Comparison of ENCODE assay signal across 9 cellular contexts in genomic region chr6:118968416-118968815, GRCh38. TPM values are rescaled to one million over a fixed set of nuclear protein-coding genes. Genes with fewer than 3 reads are reported as not detected.
DNase-seq lines count a peak whose midpoint lies in the region; ATAC-seq and TF ChIP-seq lines count a peak whose summit lies in the region.
"Had no signal": no experiment of that assay in that cellular context is flagged by ENCODE, and none has a peak within 500 bp of the region (broad histone marks: within the 10 kb centered on the region; RNA-seq: fewer than 3 reads in every experiment).

No MANE protein-coding gene starts in this region.

- H3K9ac ChIP-seq in liver (ENCODE audit: low read depth in 1 of 2, low read length in 2 of 2): no peak overlapping the region

- no peak overlapping the region for H3K27ac ChIP-seq in liver (ENCODE audit: low read depth in 1 of 2, low read length in 2 of 2)

- WGBS in liver: 16% methylated on average over 2 of the region's 2 CpGs

- ATAC-seq in GM18520 (IDR thresholded peaks at IDR 0.05; ENCODE audit: unreplicated experiment) (no peak), GM19463 (IDR thresholded peaks at IDR 0.05; ENCODE audit: unreplicated experiment) (no peak), GM21528 (IDR thresholded peaks at IDR 0.05; ENCODE audit: low FRiP score, unreplicated experiment) (no peak)

- TF ChIP-seq RAD21 in liver (IDR thresholded peaks at IDR 0.05): peak; percentile 83 to 85

- no peaks in the 10 kb centered on the region for H3K9me3 ChIP-seq in liver (ENCODE audit: control insufficient read depth in 4 of 4, low read length in 3 of 4)

- H3K4me3 ChIP-seq in liver (ENCODE audit: low read depth in 1 of 3, low read length in 3 of 3): no peak overlapping the region

- H3K36me3 ChIP-seq in liver (ENCODE audit: control insufficient read depth in 4 of 4, insufficient read depth in 3 of 4, low read depth in 1 of 4, low read length in 3 of 4): no peaks in the 10 kb centered on the region

- peak; percentile 52 for TF ChIP-seq CTCF in liver (IDR thresholded peaks at IDR 0.05; ENCODE audit: low read depth, low read length, missing input control)

- DNase-seq in AML-193 (lab: John Stamatoyannopoulos, UW) (peak; percentile 47 to 60), HT-29 (ENCODE audit: low spot score) (peak; percentile 48), amniotic epithelial cell (ENCODE audit: low read depth) (peak; percentile 50), COLO668 (lab: John Stamatoyannopoulos, UW; ENCODE audit: unreplicated experiment) (no peak)
- DNase-seq: NCI-H774 had no signal

- no peaks in the 10 kb centered on the region for H3K4me1 ChIP-seq in liver (ENCODE audit: control insufficient read depth in 4 of 4, insufficient read depth in 4 of 4, low read length in 3 of 4)

- no peaks in the 10 kb centered on the region for H3K27me3 ChIP-seq in liver (ENCODE audit: control insufficient read depth in 4 of 4, insufficient read depth in 4 of 4, low read length in 3 of 4)

TF ChIP-seq in liver, 16 proteins besides CTCF, POLR2A, EP300 and RAD21:
- no peak for TF ChIP-seq NR2F2 (IDR thresholded peaks at IDR 0.05)
- TF ChIP-seq SP1 (IDR thresholded peaks at IDR 0.05): no peak
- TF ChIP-seq, protein P1, sequence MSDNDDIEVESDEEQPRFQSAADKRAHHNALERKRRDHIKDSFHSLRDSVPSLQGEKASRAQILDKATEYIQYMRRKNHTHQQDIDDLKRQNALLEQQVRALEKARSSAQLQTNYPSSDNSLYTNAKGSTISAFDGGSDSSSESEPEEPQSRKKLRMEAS (IDR thresholded peaks at IDR 0.05): no peak
- TF ChIP-seq HNF4A (conservative IDR thresholded peaks at IDR 0.05): peak; percentile 9 to 12
- TF ChIP-seq FOXA1 (IDR thresholded peaks at IDR 0.05): no peak
- TF ChIP-seq GABPA (IDR thresholded peaks at IDR 0.05 in 1 of 2, conservative IDR thresholded peaks at IDR 0.05 in 1 of 2): no peak

RNA-seq across cellular contexts. Expression of gene MCM9, which starts 33.5 kb away (rescaled TPM):
- 6.0 and 6.1 TPM in 2 replicates for total RNA-seq in HT-29 (2014; rRNA removed; shearing (Covaris generic))
- total RNA-seq in liver: 10 to 100 TPM; 10.9 to 17.4 TPM
- 1 to 10 TPM; 3.6 to 6.5 TPM for polyA plus RNA-seq in liver
